ENCODE assay signal across 13 cellular contexts in genomic region chr20:59743767-59744485, GRCh38.
DNase-seq lines count a peak whose midpoint lies in the region; FAIRE-seq and TF ChIP-seq lines count a peak whose summit lies in the region.
"Had no signal": no experiment of that assay in that cellular context is flagged by ENCODE, and none has a peak within 500 bp of the region (broad histone marks: within the 10 kb centered on the region; RNA-seq: fewer than 3 reads in every experiment).

No MANE protein-coding gene starts in this region.

- no peaks in the 10 kb centered on the region for H4K20me1 ChIP-seq in hepatocyte (ENCODE audit: insufficient read depth, poor library complexity, severe bottlenecking)

- H3K36me3 ChIP-seq in hepatocyte (replicated peaks; ENCODE audit: insufficient read depth, low read depth) = no peaks in the 10 kb centered on the region

- no peak overlapping the region for H3K4me3 Mint-ChIP-seq in glutamatergic neuron (ENCODE audit: unreplicated experiment)
- H3K4me3 Mint-ChIP-seq: nephron progenitor cell had no signal

- no peak overlapping the region for H3K4me3 ChIP-seq in GM12875 (ENCODE audit: low read depth, low read length)
- H3K4me3 ChIP-seq in hepatocyte = no peak overlapping the region

- in situ Hi-C loops in Caki2 (cut with HindIII; ENCODE audit: low pct_unique_long_range_greater_than_20kb, low sequenced_read_pairs) = no loop called here

- H3K79me2 ChIP-seq in hepatocyte = no peaks in the 10 kb centered on the region

- H3K4me1 ChIP-seq in hepatocyte (ENCODE audit: insufficient read depth) = no peaks in the 10 kb centered on the region

- H3K27ac ChIP-seq in hepatocyte = no peak overlapping the region

- H3K27me3 Mint-ChIP-seq in glutamatergic neuron (ENCODE audit: unreplicated experiment) = peaks cover 11% of the 10 kb centered on the region

- no peaks in the 10 kb centered on the region for H3K9me3 ChIP-seq in hepatocyte (ENCODE audit: low read depth)

- no peaks in the 10 kb centered on the region for H3K36me3 Mint-ChIP-seq in glutamatergic neuron (ENCODE audit: unreplicated experiment)

- no peaks in the 10 kb centered on the region for H3K9me2 ChIP-seq in hepatocyte (replicated peaks; ENCODE audit: insufficient read depth)

- H3K9me3 Mint-ChIP-seq in glutamatergic neuron (ENCODE audit: unreplicated experiment) = peaks cover 5% of the 10 kb centered on the region

- TF ChIP-seq CTCF in GM12875 (IDR thresholded peaks at IDR 0.05; ENCODE audit: borderline replicate concordance, insufficient read depth, low read depth, low read length) (peak; percentile 54; the same call in 1 of the 2 replicates), glutamatergic neuron (IDR thresholded peaks at IDR 0.05; ENCODE audit: partially characterized antibody, unreplicated experiment) (no peak), hepatocyte (IDR thresholded peaks at IDR 0.05; ENCODE audit: poor library complexity) (no peak)

- WGBS in hepatocyte (ENCODE audit: low lambda C conversion rate, missing lambda C conversion rate) = 78% methylated on average over 21 of the region's 21 CpGs

- no peak overlapping the region for H2AFZ ChIP-seq in hepatocyte

- H3K27me3 ChIP-seq in hepatocyte = no peaks in the 10 kb centered on the region

- H3K4me2 ChIP-seq in hepatocyte = no peak overlapping the region

- H3K4me1 Mint-ChIP-seq in glutamatergic neuron (ENCODE audit: low read depth, unreplicated experiment) = peaks cover 6% of the 10 kb centered on the region
- H3K4me1 Mint-ChIP-seq: nephron progenitor cell had no signal

- H3K27ac Mint-ChIP-seq in glutamatergic neuron (ENCODE audit: unreplicated experiment) = no peak overlapping the region
- H3K27ac Mint-ChIP-seq: nephron progenitor cell had no signal

- FAIRE-seq in frontal cortex (lab: Jason Lieb, UNC) = no peak
- FAIRE-seq: islet of Langerhans had no signal

- DNase-seq in Caki2 (ENCODE audit: low read depth) (peak; percentile 27), NCI-H2171 treated with DMSO at 0.1 percent for 48 hours (lab: John Stamatoyannopoulos, UW) (peak; percentile 72), glutamatergic neuron (peak; percentile 75), hepatocyte (ENCODE audit: low spot score) (no peak), NCI-H2029 (lab: John Stamatoyannopoulos, UW) (no peak), frontal cortex (ENCODE audit: low spot score in 2 of 2) (no peak)
- DNase-seq: activated T-cell treated with anti-CD3 and anti-CD28 coated beads for 4 hours; aorta; nephron progenitor cell; stimulated activated naive CD8-positive, alpha-beta T cell treated with anti-CD3 and anti-CD28 coated beads, Interleukin-15, Interleukin-2, amounts not matched to agents 100 U/mL and 50 U/mL, for 24 hours; T-helper 9 cell had no signal

Comparison
In these comparisons a context has a peak if more than half of its experiments do, and no peak if none do; other contexts are left out.
1. DNase-seq: peak in Caki2 (single experiment), NCI-H2171 treated with DMSO at 0.1 percent for 48 hours (single experiment) and glutamatergic neuron (single experiment); none in hepatocyte (single experiment), NCI-H2029 (single experiment) and frontal cortex (0 of 2).